ENCODE assay signal across 2 cellular contexts in genomic region chr2:33411765-33412164, GRCh38.
TF ChIP-seq lines count a peak whose summit lies in the region.

No MANE protein-coding gene starts in this region.

TF ChIP-seq in GM23338, 12 proteins besides CTCF, POLR2A, EP300 and RAD21:
- TF ChIP-seq POLR2AphosphoS5 (IDR thresholded peaks at IDR 0.05; ENCODE audit: low read depth) (no peak), STAT1 (IDR thresholded peaks at IDR 0.05; ENCODE audit: unreplicated experiment) (no peak), ZNF114 (CRISPR knock-in tag; IDR thresholded peaks at IDR 0.05) (no peak), EZH2phosphoT487 (IDR thresholded peaks at IDR 0.05; ENCODE audit: unreplicated experiment) (no peak), ZNF331 (CRISPR knock-in tag; IDR thresholded peaks at IDR 0.05; ENCODE audit: low read depth) (no peak), REST (IDR thresholded peaks at IDR 0.05; ENCODE audit: unreplicated experiment) (no peak), ZNF462 (CRISPR knock-in tag; IDR thresholded peaks at IDR 0.05) (no peak), ETS1 (IDR thresholded peaks at IDR 0.05) (no peak)

TF ChIP-seq in H1, 55 proteins besides CTCF, POLR2A, EP300 and RAD21:
- no peak for TF ChIP-seq CHD7 (IDR thresholded peaks at IDR 0.05; ENCODE audit: insufficient replicate concordance, low read length)
